1 cellular context compared by ENCODE assay signal in the genomic region with DNA sequence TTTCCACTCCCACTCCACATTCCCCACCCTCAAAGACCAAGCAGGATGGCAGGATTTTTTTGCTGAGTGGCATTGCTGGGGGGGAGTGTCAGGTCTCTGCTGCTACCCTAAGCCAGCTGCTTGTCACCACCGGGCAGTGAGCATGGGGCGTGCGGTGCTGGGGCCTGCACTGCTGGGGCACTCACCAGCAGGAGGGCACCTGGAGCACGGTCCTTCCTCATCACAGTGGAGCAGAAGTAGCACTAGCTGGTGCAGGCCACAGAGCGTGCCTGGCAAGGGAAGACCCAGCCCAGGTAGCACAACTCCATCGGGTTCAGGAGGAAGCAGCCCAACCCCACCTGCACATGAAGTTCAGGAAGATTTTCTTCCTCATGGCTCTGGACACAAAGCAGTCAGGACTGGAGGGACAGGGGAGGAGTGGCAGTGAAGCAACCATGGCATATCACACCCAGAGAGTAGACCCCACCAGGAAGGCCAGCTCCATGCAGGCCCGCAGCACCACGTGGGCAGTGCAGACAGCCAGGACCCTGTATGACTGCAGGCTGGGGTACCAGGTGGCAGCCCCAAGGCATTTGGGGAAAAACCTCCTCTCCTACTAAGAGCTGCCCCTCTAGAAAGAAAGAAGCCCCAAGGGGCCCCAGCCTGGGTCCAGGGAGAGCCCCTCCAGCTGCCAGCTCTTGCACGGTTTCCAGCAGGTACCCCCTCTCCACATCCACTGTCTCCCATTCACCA.
TF ChIP-seq lines count a peak whose summit lies in the region.

No MANE protein-coding gene starts in this region.

TF ChIP-seq in HepG2, 621 proteins besides CTCF, POLR2A, EP300 and RAD21 (continued from another document):
- TF ChIP-seq ZNF609 (CRISPR knock-in tag; IDR thresholded peaks at IDR 0.05; ENCODE audit: borderline replicate concordance) (no peak), ADNP (CRISPR knock-in tag; IDR thresholded peaks at IDR 0.05) (no peak), ARHGAP35 (CRISPR knock-in tag; IDR thresholded peaks at IDR 0.05; ENCODE audit: borderline replicate concordance) (no peak), PLRG1 (conservative IDR thresholded peaks at IDR 0.05) (no peak), RXRB (CRISPR knock-in tag; IDR thresholded peaks at IDR 0.05; ENCODE audit: borderline replicate concordance) (no peak), TOPORS (CRISPR knock-in tag; IDR thresholded peaks at IDR 0.05) (no peak), ZSCAN22 (CRISPR knock-in tag; IDR thresholded peaks at IDR 0.05) (no peak), MYNN (CRISPR knock-in tag; IDR thresholded peaks at IDR 0.05; ENCODE audit: low read depth) (no peak), TSC22D2 (CRISPR knock-in tag; IDR thresholded peaks at IDR 0.05; ENCODE audit: borderline replicate concordance) (no peak), ZBTB37 (CRISPR knock-in tag; IDR thresholded peaks at IDR 0.05) (no peak)
- TF ChIP-seq, protein P1, sequence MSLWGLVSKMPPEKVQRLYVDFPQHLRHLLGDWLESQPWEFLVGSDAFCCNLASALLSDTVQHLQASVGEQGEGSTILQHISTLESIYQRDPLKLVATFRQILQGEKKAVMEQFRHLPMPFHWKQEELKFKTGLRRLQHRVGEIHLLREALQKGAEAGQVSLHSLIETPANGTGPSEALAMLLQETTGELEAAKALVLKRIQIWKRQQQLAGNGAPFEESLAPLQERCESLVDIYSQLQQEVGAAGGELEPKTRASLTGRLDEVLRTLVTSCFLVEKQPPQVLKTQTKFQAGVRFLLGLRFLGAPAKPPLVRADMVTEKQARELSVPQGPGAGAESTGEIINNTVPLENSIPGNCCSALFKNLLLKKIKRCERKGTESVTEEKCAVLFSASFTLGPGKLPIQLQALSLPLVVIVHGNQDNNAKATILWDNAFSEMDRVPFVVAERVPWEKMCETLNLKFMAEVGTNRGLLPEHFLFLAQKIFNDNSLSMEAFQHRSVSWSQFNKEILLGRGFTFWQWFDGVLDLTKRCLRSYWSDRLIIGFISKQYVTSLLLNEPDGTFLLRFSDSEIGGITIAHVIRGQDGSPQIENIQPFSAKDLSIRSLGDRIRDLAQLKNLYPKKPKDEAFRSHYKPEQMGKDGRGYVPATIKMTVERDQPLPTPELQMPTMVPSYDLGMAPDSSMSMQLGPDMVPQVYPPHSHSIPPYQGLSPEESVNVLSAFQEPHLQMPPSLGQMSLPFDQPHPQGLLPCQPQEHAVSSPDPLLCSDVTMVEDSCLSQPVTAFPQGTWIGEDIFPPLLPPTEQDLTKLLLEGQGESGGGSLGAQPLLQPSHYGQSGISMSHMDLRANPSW (CRISPR knock-in tag; IDR thresholded peaks at IDR 0.05; ENCODE audit: borderline replicate concordance): no peak
- TF ChIP-seq, protein P2, sequence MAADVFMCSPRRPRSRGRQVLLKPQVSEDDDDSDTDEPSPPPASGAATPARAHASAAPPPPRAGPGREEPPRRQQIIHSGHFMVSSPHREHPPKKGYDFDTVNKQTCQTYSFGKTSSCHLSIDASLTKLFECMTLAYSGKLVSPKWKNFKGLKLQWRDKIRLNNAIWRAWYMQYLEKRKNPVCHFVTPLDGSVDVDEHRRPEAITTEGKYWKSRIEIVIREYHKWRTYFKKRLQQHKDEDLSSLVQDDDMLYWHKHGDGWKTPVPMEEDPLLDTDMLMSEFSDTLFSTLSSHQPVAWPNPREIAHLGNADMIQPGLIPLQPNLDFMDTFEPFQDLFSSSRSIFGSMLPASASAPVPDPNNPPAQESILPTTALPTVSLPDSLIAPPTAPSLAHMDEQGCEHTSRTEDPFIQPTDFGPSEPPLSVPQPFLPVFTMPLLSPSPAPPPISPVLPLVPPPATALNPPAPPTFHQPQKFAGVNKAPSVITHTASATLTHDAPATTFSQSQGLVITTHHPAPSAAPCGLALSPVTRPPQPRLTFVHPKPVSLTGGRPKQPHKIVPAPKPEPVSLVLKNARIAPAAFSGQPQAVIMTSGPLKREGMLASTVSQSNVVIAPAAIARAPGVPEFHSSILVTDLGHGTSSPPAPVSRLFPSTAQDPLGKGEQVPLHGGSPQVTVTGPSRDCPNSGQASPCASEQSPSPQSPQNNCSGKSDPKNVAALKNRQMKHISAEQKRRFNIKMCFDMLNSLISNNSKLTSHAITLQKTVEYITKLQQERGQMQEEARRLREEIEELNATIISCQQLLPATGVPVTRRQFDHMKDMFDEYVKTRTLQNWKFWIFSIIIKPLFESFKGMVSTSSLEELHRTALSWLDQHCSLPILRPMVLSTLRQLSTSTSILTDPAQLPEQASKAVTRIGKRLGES (CRISPR knock-in tag; IDR thresholded peaks at IDR 0.05; ENCODE audit: borderline replicate concordance): no peak
- TF ChIP-seq, protein P3, sequence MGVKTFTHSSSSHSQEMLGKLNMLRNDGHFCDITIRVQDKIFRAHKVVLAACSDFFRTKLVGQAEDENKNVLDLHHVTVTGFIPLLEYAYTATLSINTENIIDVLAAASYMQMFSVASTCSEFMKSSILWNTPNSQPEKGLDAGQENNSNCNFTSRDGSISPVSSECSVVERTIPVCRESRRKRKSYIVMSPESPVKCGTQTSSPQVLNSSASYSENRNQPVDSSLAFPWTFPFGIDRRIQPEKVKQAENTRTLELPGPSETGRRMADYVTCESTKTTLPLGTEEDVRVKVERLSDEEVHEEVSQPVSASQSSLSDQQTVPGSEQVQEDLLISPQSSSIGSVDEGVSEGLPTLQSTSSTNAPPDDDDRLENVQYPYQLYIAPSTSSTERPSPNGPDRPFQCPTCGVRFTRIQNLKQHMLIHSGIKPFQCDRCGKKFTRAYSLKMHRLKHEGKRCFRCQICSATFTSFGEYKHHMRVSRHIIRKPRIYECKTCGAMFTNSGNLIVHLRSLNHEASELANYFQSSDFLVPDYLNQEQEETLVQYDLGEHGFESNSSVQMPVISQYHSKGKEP (CRISPR knock-in tag; IDR thresholded peaks at IDR 0.05): no peak
TF ChIP-seq in HepG2: peak in this region for 0.
